In the genomic region with DNA sequence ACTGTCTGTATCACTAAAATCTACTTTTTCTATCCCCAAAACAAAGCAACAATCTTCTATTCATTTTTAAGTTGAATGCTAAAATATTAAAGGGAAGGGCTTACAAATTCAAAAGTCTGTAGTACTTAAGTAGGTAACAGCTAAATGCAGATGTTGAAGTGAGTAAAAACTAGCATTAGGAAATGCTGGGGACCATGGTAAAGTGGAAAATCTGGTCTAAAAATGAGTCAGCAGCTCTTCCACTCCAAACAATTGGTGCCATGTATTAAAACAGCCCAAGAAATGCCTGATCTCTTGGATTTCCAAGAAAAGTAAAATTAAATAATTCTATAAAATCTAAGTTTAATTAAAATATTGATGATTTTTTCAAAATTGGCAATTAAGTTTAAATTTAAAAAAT, we compare ENCODE assay signal across 21 cellular contexts.
DNase-seq lines count a peak whose midpoint lies in the region; ATAC-seq and TF ChIP-seq lines count a peak whose summit lies in the region.
"Had no signal": no experiment of that assay in that cellular context is flagged by ENCODE, and none has a peak within 500 bp of the region (broad histone marks: within the 10 kb centered on the region; RNA-seq: fewer than 3 reads in every experiment).

No MANE protein-coding gene starts in this region.

- no peaks in the 10 kb centered on the region for H4K20me1 ChIP-seq in Loucy (ENCODE audit: insufficient read depth, low read length, poor library complexity, severe bottlenecking)
- H4K20me1 ChIP-seq in fibroblast of lung (ENCODE audit: control insufficient read depth, extremely low read depth, insufficient read depth, low read length): no peaks in the 10 kb centered on the region

- H3K4me3 ChIP-seq in Loucy (ENCODE audit: low read length, poor library complexity, severe bottlenecking): no peak overlapping the region
- H3K4me3 ChIP-seq in fibroblast of lung (replicated peaks in 1 of 4; ENCODE audit: control extremely low read depth in 1 of 4, insufficient read depth in 1 of 4, low read depth in 3 of 4, low read length in 4 of 4): no peak overlapping the region
- H3K4me3 ChIP-seq: thoracic aorta had no signal

- no peak for TF ChIP-seq CTCF in Loucy (conservative IDR thresholded peaks at IDR 0.05; ENCODE audit: low read length)
- no peak for TF ChIP-seq CTCF in fibroblast of lung (conservative IDR thresholded peaks at IDR 0.05 in 1 of 2, IDR thresholded peaks at IDR 0.05 in 1 of 2; ENCODE audit: low read depth in 1 of 2, low read length in 2 of 2)

- peaks cover 7% of the 10 kb centered on the region for H3K9me3 Mint-ChIP-seq in activated T-helper 1 cell treated with anti-CD3 and anti-CD28 coated beads, Interleukin-12 subunit alpha, Interleukin-12 subunit beta, Interleukin-2, Interleukin-4 antibody, amounts not matched to agents 30 ng/mL and 10 ng/mL and 1 ng/mL, durations not matched to agents 14 hours and 24 hours and 36 hours
- H3K9me3 Mint-ChIP-seq: stimulated activated effector memory CD8-positive, alpha-beta T cell treated with anti-CD3 and anti-CD28 coated beads, Interleukin-12 subunit alpha, Interleukin-12 subunit beta, amount 100 ng/mL, for 72 hours had no signal

- H3K4me1 ChIP-seq in Loucy (ENCODE audit: insufficient read depth, low read length, poor library complexity, severe bottlenecking) (peaks cover 31% of the 10 kb centered on the region), fibroblast of lung (ENCODE audit: control insufficient read depth, extremely low read depth, insufficient read depth, low read length) (no peaks in the 10 kb centered on the region)

- H3K9me3 ChIP-seq in Loucy (ENCODE audit: insufficient read depth, low read depth, low read length) (no peaks in the 10 kb centered on the region; the same call in 1 of the 2 replicates), fibroblast of lung (ENCODE audit: control insufficient read depth, insufficient read depth, low read depth, low read length) (no peaks in the 10 kb centered on the region)
- H3K9me3 ChIP-seq: thoracic aorta had no signal

- H3K36me3 ChIP-seq in Loucy (ENCODE audit: insufficient read depth, low read length): no peaks in the 10 kb centered on the region
- no peaks in the 10 kb centered on the region for H3K36me3 ChIP-seq in fibroblast of lung (ENCODE audit: control insufficient read depth, insufficient read depth, low read length)
- H3K36me3 ChIP-seq: thoracic aorta had no signal

- H3K27me3 Mint-ChIP-seq in activated T-helper 1 cell treated with anti-CD3 and anti-CD28 coated beads, Interleukin-12 subunit alpha, Interleukin-12 subunit beta, Interleukin-2, Interleukin-4 antibody, amounts not matched to agents 30 ng/mL and 10 ng/mL and 1 ng/mL, durations not matched to agents 14 hours and 24 hours and 36 hours (ENCODE audit: insufficient read depth): peaks cover 15% of the 10 kb centered on the region

- H2AFZ ChIP-seq in Loucy (ENCODE audit: low read length) (no peak overlapping the region), fibroblast of lung (ENCODE audit: low read length) (no peak overlapping the region)

- H3K9ac ChIP-seq in Loucy (ENCODE audit: low read depth, low read length, poor library complexity, severe bottlenecking) (no peak overlapping the region), fibroblast of lung (ENCODE audit: insufficient read depth, low read length) (no peak overlapping the region)

- H3K27ac Mint-ChIP-seq in activated T-helper 1 cell treated with anti-CD3 and anti-CD28 coated beads, Interleukin-12 subunit alpha, Interleukin-12 subunit beta, Interleukin-2, Interleukin-4 antibody, amounts not matched to agents 30 ng/mL and 10 ng/mL and 1 ng/mL, durations not matched to agents 14 hours and 24 hours and 36 hours: peak overlapping the region; percentile 37
- H3K27ac Mint-ChIP-seq: activated T-cell treated with anti-CD3 and anti-CD28 coated beads, Interleukin-2, amount 50 U/mL, for 24 hours; CD4-positive, alpha-beta memory T cell; stimulated activated effector memory CD8-positive, alpha-beta T cell treated with anti-CD3 and anti-CD28 coated beads, Interleukin-12 subunit alpha, Interleukin-12 subunit beta, amount 100 ng/mL, for 72 hours; T-cell had no signal

- no peaks in the 10 kb centered on the region for H3K27me3 ChIP-seq in Loucy (ENCODE audit: insufficient read depth, low read length, poor library complexity, severe bottlenecking)
- H3K27me3 ChIP-seq in fibroblast of lung (ENCODE audit: control insufficient read depth, insufficient read depth, low read length): no peaks in the 10 kb centered on the region

- H3F3A ChIP-seq in Loucy (ENCODE audit: low read depth): peaks cover 6% of the 10 kb centered on the region; the same call in 1 of the 2 replicates

- ATAC-seq in GM19328 (IDR thresholded peaks at IDR 0.05; ENCODE audit: unreplicated experiment): no peak
- ATAC-seq: stimulated activated effector memory CD8-positive, alpha-beta T cell treated with anti-CD3 and anti-CD28 coated beads, Interleukin-12 subunit alpha, Interleukin-12 subunit beta, amount 100 ng/mL, for 72 hours; T-cell had no signal

- intact Hi-C loops in activated T-helper 1 cell treated with anti-CD3 and anti-CD28 coated beads, Interleukin-12 subunit alpha, Interleukin-12 subunit beta, Interleukin-2, Interleukin-4 antibody, amounts not matched to agents 30 ng/mL and 10 ng/mL and 1 ng/mL, durations not matched to agents 14 hours and 24 hours and 36 hours (cut with micrococcal nuclease): loop anchor here (5.0 to 10.0 kb wide), 2 partner anchors 177 to 1674 kb away; a partner anchor contains a TSS
- intact Hi-C loops in head of caudate nucleus (cut with DNase I): no loop called here

- H3K27ac ChIP-seq in fibroblast of lung (ENCODE audit: insufficient read depth, low read length): no peak overlapping the region
- H3K27ac ChIP-seq: thoracic aorta had no signal

- no peaks in the 10 kb centered on the region for H3K9me2 ChIP-seq in Loucy (replicated peaks; ENCODE audit: low read depth, low read length)

- H3K4me3 Mint-ChIP-seq in activated T-helper 1 cell treated with anti-CD3 and anti-CD28 coated beads, Interleukin-12 subunit alpha, Interleukin-12 subunit beta, Interleukin-2, Interleukin-4 antibody, amounts not matched to agents 30 ng/mL and 10 ng/mL and 1 ng/mL, durations not matched to agents 14 hours and 24 hours and 36 hours: no peak overlapping the region
- H3K4me3 Mint-ChIP-seq: activated T-cell treated with anti-CD3 and anti-CD28 coated beads, Interleukin-2, amount 50 U/mL, for 24 hours; stimulated activated effector memory CD8-positive, alpha-beta T cell treated with anti-CD3 and anti-CD28 coated beads, Interleukin-12 subunit alpha, Interleukin-12 subunit beta, amount 100 ng/mL, for 72 hours had no signal

- no peaks in the 10 kb centered on the region for H3K36me3 Mint-ChIP-seq in activated T-helper 1 cell treated with anti-CD3 and anti-CD28 coated beads, Interleukin-12 subunit alpha, Interleukin-12 subunit beta, Interleukin-2, Interleukin-4 antibody, amounts not matched to agents 30 ng/mL and 10 ng/mL and 1 ng/mL, durations not matched to agents 14 hours and 24 hours and 36 hours (ENCODE audit: low read depth)
- H3K36me3 Mint-ChIP-seq: CD4-positive, alpha-beta memory T cell; stimulated activated effector memory CD8-positive, alpha-beta T cell treated with anti-CD3 and anti-CD28 coated beads, Interleukin-12 subunit alpha, Interleukin-12 subunit beta, amount 100 ng/mL, for 72 hours; T-cell had no signal

- DNase-seq in DMS53 (lab: John Stamatoyannopoulos, UW) (peak; percentile 58), fibroblast of lung (ENCODE audit: low read depth in 2 of 2) (peak; percentile 6 to 16), head of caudate nucleus (no peak), 8988T (no peak), NCI-H2107 (lab: John Stamatoyannopoulos, UW) (no peak)
- DNase-seq in activated T-helper 1 cell treated with anti-CD3 and anti-CD28 coated beads, Interleukin-12 subunit alpha, Interleukin-12 subunit beta, Interleukin-2, Interleukin-4 antibody, amounts not matched to agents 30 ng/mL and 10 ng/mL and 1 ng/mL, durations not matched to agents 14 hours and 24 hours and 36 hours (ENCODE audit: low spot score): no peak
- DNase-seq: activated CD4-positive, alpha-beta T cell treated with anti-CD3 and anti-CD28 coated beads for 1 hour; activated CD8-positive, alpha-beta memory T cell treated with anti-CD3 and anti-CD28 coated beads for 24 hours; activated naive CD4-positive, alpha-beta T cell; activated T-cell treated with anti-CD3 and anti-CD28 coated beads, Interleukin-2, amount 50 U/mL, for 24 hours; CD4-positive, alpha-beta memory T cell; DMS79 treated with DMSO at 0.1 percent for 48 hours; H7; occipital lobe; SIG-M5; stimulated activated CD4-positive, alpha-beta T cell treated with anti-CD3 and anti-CD28 coated beads, Interleukin-2, amount 100 ng/mL, for 24 hours; T-cell had no signal

- H3K4me2 ChIP-seq in Loucy (ENCODE audit: low read depth, low read length, poor library complexity, severe bottlenecking) (peak overlapping the region; percentile 25), fibroblast of lung (ENCODE audit: extremely low read depth, insufficient read depth, low read length) (no peak overlapping the region)

- peaks cover 47% of the 10 kb centered on the region for H3K4me1 Mint-ChIP-seq in activated T-helper 1 cell treated with anti-CD3 and anti-CD28 coated beads, Interleukin-12 subunit alpha, Interleukin-12 subunit beta, Interleukin-2, Interleukin-4 antibody, amounts not matched to agents 30 ng/mL and 10 ng/mL and 1 ng/mL, durations not matched to agents 14 hours and 24 hours and 36 hours (ENCODE audit: low read depth)

- H3K79me2 ChIP-seq in Loucy (ENCODE audit: insufficient read depth, low read length) (no peaks in the 10 kb centered on the region), fibroblast of lung (ENCODE audit: control insufficient read depth, insufficient read depth, low read length) (no peaks in the 10 kb centered on the region)

Comparison
In these comparisons a context has a peak if more than half of its experiments do, and no peak if none do; other contexts are left out.
1. DNase-seq: peak in DMS53 (single experiment) and fibroblast of lung (2 of 2); none in activated T-helper 1 cell treated with anti-CD3 and anti-CD28 coated beads, Interleukin-12 subunit alpha, Interleukin-12 subunit beta, Interleukin-2, Interleukin-4 antibody, amounts not matched to agents 30 ng/mL and 10 ng/mL and 1 ng/mL, durations not matched to agents 14 hours and 24 hours and 36 hours (single experiment), head of caudate nucleus (0 of 42), 8988T (single experiment) and NCI-H2107 (single experiment).